21 cellular contexts compared by ENCODE assay signal in genomic region chr4:175739612-175740011, GRCh38.
DNase-seq lines count a peak whose midpoint lies in the region; ATAC-seq, FAIRE-seq and TF ChIP-seq lines count a peak whose summit lies in the region.
"Had no signal": no experiment of that assay in that cellular context is flagged by ENCODE, and none has a peak within 500 bp of the region (broad histone marks: within the 10 kb centered on the region; RNA-seq: fewer than 3 reads in every experiment).

No MANE protein-coding gene starts in this region.

- DNase-seq in HepG2 (ENCODE audit: low spot score) (no peak), right lobe of liver (no peak), PC-3 (peak; percentile 8), kidney (no peak), left colon (no peak), NCI-H82 (lab: John Stamatoyannopoulos, UW) (no peak)
- DNase-seq: ACHN; C1 segment of cervical spinal cord; Caco-2; CD4-positive, CD25-positive, alpha-beta regulatory T cell; CD8-positive, alpha-beta T cell; DMS153; DND-41; GDM1; H9 had no signal

- H3K9me3 ChIP-seq in HepG2 (ENCODE audit: low read length), result no peaks in the 10 kb centered on the region
- H3K9me3 ChIP-seq in right lobe of liver, result no peaks in the 10 kb centered on the region
- no peaks in the 10 kb centered on the region for H3K9me3 ChIP-seq in PC-3 (ENCODE audit: low read length)
- H3K9me3 ChIP-seq in kidney (ENCODE audit: control insufficient read depth in 1 of 2, low read length in 2 of 2), result no peaks in the 10 kb centered on the region
- H3K9me3 ChIP-seq: Caco-2 had no signal

- H4K20me1 ChIP-seq in HepG2 (ENCODE audit: insufficient read depth, low read length) (no peaks in the 10 kb centered on the region), PC-3 (ENCODE audit: low read length) (no peaks in the 10 kb centered on the region)

- no TSS peak for BruUV-seq in HepG2 (replicated peaks; lab: Mats Ljungman, UMichigan)
- no TSS peak for BruUV-seq in PC-3 (replicated peaks; lab: Mats Ljungman, UMichigan)

- POLR2A ChIA-PET in HepG2 (lab: Yijun Ruan, JAX) (no interaction called here), PC-3 (lab: Charles Lee; ENCODE audit: unreplicated experiment) (no interaction called here)

- H3K27ac ChIP-seq in HepG2 (ENCODE audit: extremely low read length, insufficient read depth, low read length), result no peak overlapping the region
- no peak overlapping the region for H3K27ac ChIP-seq in right lobe of liver
- no peak overlapping the region for H3K27ac ChIP-seq in PC-3 (ENCODE audit: low read length)
- H3K27ac ChIP-seq in kidney (ENCODE audit: low read depth in 2 of 2, low read length in 2 of 2), result no peak overlapping the region
- H3K27ac ChIP-seq: 22Rv1 had no signal

- H3K4me1 ChIP-seq in HepG2 (ENCODE audit: insufficient read depth, low read length), result no peaks in the 10 kb centered on the region
- no peaks in the 10 kb centered on the region for H3K4me1 ChIP-seq in right lobe of liver
- no peaks in the 10 kb centered on the region for H3K4me1 ChIP-seq in PC-3 (ENCODE audit: insufficient read depth, low read length)
- no peaks in the 10 kb centered on the region for H3K4me1 ChIP-seq in kidney (ENCODE audit: control insufficient read depth in 1 of 2, insufficient read depth in 1 of 2, low read depth in 1 of 2, low read length in 2 of 2)
- H3K4me1 ChIP-seq: Caco-2 had no signal

- H3K4me3 ChIP-seq in HepG2 (replicated peaks in 1 of 3; ENCODE audit: insufficient read depth in 1 of 3, low read depth in 2 of 3, low read length in 3 of 3) (no peak overlapping the region), right lobe of liver (no peak overlapping the region), PC-3 (ENCODE audit: low read length) (no peak overlapping the region), kidney (ENCODE audit: low read length in 2 of 2) (no peak overlapping the region)
- H3K4me3 ChIP-seq: GM12878, GM23338 had no signal

- intact Hi-C loops in HepG2 (cut with micrococcal nuclease; ENCODE audit: unreplicated experiment), result no loop called here
- intact Hi-C loops in right lobe of liver (cut with DNase I), result no loop called here
- intact Hi-C loops in PC-3 (cut with micrococcal nuclease), result no loop called here
- intact Hi-C loops in kidney (cut with DNase I), result no loop called here
- intact Hi-C loops in left colon (cut with DNase I, micrococcal nuclease), result no loop called here

- no peak for TF ChIP-seq CTCF in HepG2 (CRISPR knock-in tag; IDR thresholded peaks at IDR 0.05)
- TF ChIP-seq CTCF in right lobe of liver (IDR thresholded peaks at IDR 0.05), result no peak
- no peak for TF ChIP-seq CTCF in PC-3 (conservative IDR thresholded peaks at IDR 0.05; ENCODE audit: low read depth, low read length)
- no peak for TF ChIP-seq CTCF in kidney (IDR thresholded peaks at IDR 0.05; ENCODE audit: borderline replicate concordance, extremely low read depth, insufficient read depth)

- H3K36me3 ChIP-seq in HepG2 (replicated peaks in 1 of 2; ENCODE audit: control insufficient read depth in 1 of 2, insufficient read depth in 2 of 2, low read length in 2 of 2), result no peaks in the 10 kb centered on the region
- H3K36me3 ChIP-seq in right lobe of liver, result no peaks in the 10 kb centered on the region
- no peaks in the 10 kb centered on the region for H3K36me3 ChIP-seq in PC-3 (ENCODE audit: low read depth, low read length)
- H3K36me3 ChIP-seq in kidney (ENCODE audit: control insufficient read depth in 1 of 2, insufficient read depth in 2 of 2, low read length in 2 of 2), result no peaks in the 10 kb centered on the region

- H3K27me3 ChIP-seq in HepG2 (ENCODE audit: control insufficient read depth in 1 of 2, insufficient read depth in 2 of 2, low read length in 2 of 2) (no peaks in the 10 kb centered on the region), right lobe of liver (no peaks in the 10 kb centered on the region), PC-3 (ENCODE audit: low read length) (no peaks in the 10 kb centered on the region)

- H3F3A ChIP-seq in PC-3 (ENCODE audit: low read length, unreplicated experiment), result no peaks in the 10 kb centered on the region

- CTCF ChIA-PET in HepG2 (lab: Yijun Ruan, JAX; ENCODE audit: low intra/inter-chr PET ratio, low total read pairs) (no interaction called here), PC-3 (lab: Charles Lee) (no interaction called here)

- no peak for TF ChIP-seq POLR2A in HepG2 (IDR thresholded peaks at IDR 0.05; ENCODE audit: insufficient read depth in 1 of 2, low read depth in 2 of 2, low read length in 2 of 2)
- no peak for TF ChIP-seq POLR2A in right lobe of liver (IDR thresholded peaks at IDR 0.05)

- H2AFZ ChIP-seq in HepG2 (ENCODE audit: low read length) (no peak overlapping the region), PC-3 (ENCODE audit: low read length) (no peak overlapping the region)
- H2AFZ ChIP-seq: GM23338 had no signal

- 3% methylated on average over 2 of the region's 2 CpGs for WGBS in HepG2 (ENCODE audit: low lambda C conversion rate)
- WGBS in right lobe of liver (ENCODE audit: insufficient coverage, low coverage, low lambda C conversion rate, missing lambda C conversion rate), result 27% methylated on average over 2 of the region's 2 CpGs

- in situ Hi-C loops in HepG2 (cut with HindIII; ENCODE audit: extremely low pct_ligation_motif_present, low pct_unique_long_range_greater_than_20kb), result no loop called here

- H3K79me2 ChIP-seq in HepG2 (ENCODE audit: insufficient read depth, low read length) (no peaks in the 10 kb centered on the region), PC-3 (ENCODE audit: low read length) (no peaks in the 10 kb centered on the region)

- no peak for TF ChIP-seq RAD21 in HepG2 (CRISPR knock-in tag; IDR thresholded peaks at IDR 0.05)

- FAIRE-seq in HepG2 (lab: Jason Lieb, UNC) (no peak), kidney (lab: Jason Lieb, UNC) (peak; percentile 3)
- FAIRE-seq: GM12878, GM19239 had no signal

- no peaks in the 10 kb centered on the region for H3K9me2 ChIP-seq in PC-3 (replicated peaks; ENCODE audit: low read length)

- ATAC-seq in HepG2, result no peak
- ATAC-seq in right lobe of liver, result no peak
- ATAC-seq in PC-3, result peak; percentile 27; the same call in 1 of the 2 replicates
- ATAC-seq in left colon, result no peak
- no peak for ATAC-seq in HG02973 (IDR thresholded peaks at IDR 0.05; ENCODE audit: unreplicated experiment)
- ATAC-seq: CD8-positive, alpha-beta T cell; GM12878; GM23338; HCT116 had no signal

- H3K9ac ChIP-seq in HepG2 (ENCODE audit: insufficient read depth, low read depth, low read length) (no peak overlapping the region), PC-3 (ENCODE audit: low read length) (no peak overlapping the region), kidney (ENCODE audit: low read length in 2 of 2) (no peak overlapping the region)

- H3K4me2 ChIP-seq in HepG2 (ENCODE audit: low read depth, low read length), result no peak overlapping the region
- no peak overlapping the region for H3K4me2 ChIP-seq in PC-3 (ENCODE audit: low read length)
- H3K4me2 ChIP-seq: GM23338 had no signal

- TF ChIP-seq EP300 in HepG2 (IDR thresholded peaks at IDR 0.05; ENCODE audit: low read depth in 2 of 2, low read length in 2 of 2), result no peak
- no peak for TF ChIP-seq EP300 in HepG2 (CRISPR knock-in tag; IDR thresholded peaks at IDR 0.05; ENCODE audit: borderline replicate concordance)

TF ChIP-seq in HepG2, 621 proteins besides CTCF, POLR2A, EP300 and RAD21:
- TF ChIP-seq MAFK (conservative IDR thresholded peaks at IDR 0.05 in 1 of 2, IDR thresholded peaks at IDR 0.05 in 1 of 2; ENCODE audit: low read length in 2 of 2), result peak; percentile 56 to 79; a peak in 3 of 4 replicates
- no peak for TF ChIP-seq ETV6 (CRISPR knock-in tag; conservative IDR thresholded peaks at IDR 0.05)
- peak; percentile 74 for TF ChIP-seq MAFF (IDR thresholded peaks at IDR 0.05; ENCODE audit: low read depth, low read length)
